ENCODE assay signal across 25 cellular contexts in the genomic region with DNA sequence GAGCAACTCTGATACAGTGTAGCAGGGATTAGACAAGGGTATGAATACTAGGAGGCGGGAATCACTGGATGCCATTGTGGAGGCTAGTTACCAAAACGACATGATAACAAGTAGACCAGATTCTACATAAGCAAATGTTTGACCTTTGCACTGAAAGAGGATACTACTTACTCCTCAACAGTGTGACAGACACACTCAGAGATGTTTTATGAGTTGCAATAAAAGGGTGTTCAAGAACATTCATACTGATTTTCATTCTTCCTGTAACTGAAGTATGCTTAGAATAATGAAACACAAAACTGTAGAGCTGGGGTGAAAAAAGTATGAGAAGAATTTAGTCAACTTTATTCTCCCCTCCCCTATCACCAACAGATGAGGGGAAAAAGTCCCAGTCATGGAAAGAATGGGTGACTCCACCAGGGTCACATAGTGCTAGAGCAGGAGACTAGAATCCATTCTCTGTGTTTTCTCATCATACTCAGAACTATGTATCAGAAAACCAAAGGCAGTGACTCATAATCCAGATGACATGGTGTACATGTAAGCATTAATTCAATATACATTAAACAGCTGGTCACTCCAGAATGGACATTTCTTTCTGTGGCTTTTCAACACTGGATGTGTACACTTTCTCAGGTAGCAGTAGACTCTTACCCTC. TPM values are rescaled to one million over a fixed set of nuclear protein-coding genes. Genes with fewer than 3 reads are reported as not detected.
DNase-seq lines count a peak whose midpoint lies in the region; ATAC-seq and TF ChIP-seq lines count a peak whose summit lies in the region.
"Had no signal": no experiment of that assay in that cellular context is flagged by ENCODE, and none has a peak within 500 bp of the region (broad histone marks: within the 10 kb centered on the region; RNA-seq: fewer than 3 reads in every experiment).

No MANE protein-coding gene starts in this region.

- no peak overlapping the region for H3K27ac ChIP-seq in GM23248
- H3K27ac ChIP-seq: neural progenitor cell, Peyer's patch, right lobe of liver, SJSA1, thyroid gland had no signal

- ATAC-seq in mucosa of descending colon (peak; percentile 27), GM21447 (IDR thresholded peaks at IDR 0.05; ENCODE audit: unreplicated experiment) (no peak)
- ATAC-seq: K562; right lobe of liver; stimulated activated naive CD8-positive, alpha-beta T cell treated with anti-CD3 and anti-CD28 coated beads, Interleukin-15, amount 100 ng/mL, for 72 hours had no signal

- intact Hi-C loops in mucosa of descending colon (cut with DNase I, micrococcal nuclease) (no loop called here), CD14-positive monocyte (cut with micrococcal nuclease) (no loop called here)

- H2AFZ ChIP-seq in GM23248, result no peak overlapping the region
- H2AFZ ChIP-seq: neural progenitor cell had no signal

- H3K36me3 Mint-ChIP-seq in CD14-positive monocyte, result no peaks in the 10 kb centered on the region
- H3K36me3 Mint-ChIP-seq: CD4-positive, CD25-positive, alpha-beta regulatory T cell; neural progenitor cell had no signal

- no peak overlapping the region for H3K4me3 Mint-ChIP-seq in CD14-positive monocyte
- H3K4me3 Mint-ChIP-seq: CD4-positive, CD25-positive, alpha-beta regulatory T cell; HFFc6; neural progenitor cell; stimulated activated naive CD8-positive, alpha-beta T cell treated with anti-CD3 and anti-CD28 coated beads, Interleukin-15, amount 100 ng/mL, for 72 hours had no signal

- peaks cover 0 to 10% (median 4%) of the 10 kb centered on the region in 7 donors for H3K9me3 Mint-ChIP-seq in CD14-positive monocyte
- H3K9me3 Mint-ChIP-seq: HFFc6; neural progenitor cell; stimulated activated naive CD8-positive, alpha-beta T cell treated with anti-CD3 and anti-CD28 coated beads, Interleukin-15, amount 100 ng/mL, for 72 hours had no signal

- H3K9me3 ChIP-seq in GM23248 (ENCODE audit: low read depth) (no peaks in the 10 kb centered on the region), mucosa of descending colon (no peaks in the 10 kb centered on the region)
- H3K9me3 ChIP-seq: Peyer's patch, right lobe of liver, SJSA1, thyroid gland had no signal

- no peak overlapping the region for H3K4me3 ChIP-seq in GM23248
- no peak overlapping the region for H3K4me3 ChIP-seq in fibroblast of mammary gland (ENCODE audit: control insufficient read depth, low read depth, low read length)
- no peak overlapping the region for H3K4me3 ChIP-seq in mucosa of descending colon
- H3K4me3 ChIP-seq: K562, neural progenitor cell, Peyer's patch, right lobe of liver, SJSA1, thyroid gland had no signal

- no peaks in the 10 kb centered on the region for H4K20me1 ChIP-seq in GM23248 (ENCODE audit: insufficient read depth)

- no peak overlapping the region for H3K4me2 ChIP-seq in GM23248 (ENCODE audit: unreplicated experiment)
- H3K4me2 ChIP-seq: neural progenitor cell had no signal

- H3K27me3 ChIP-seq in GM23248 (replicated peaks; ENCODE audit: insufficient read depth), result no peaks in the 10 kb centered on the region; the same call in 1 of the 2 replicates
- H3K27me3 ChIP-seq: neural progenitor cell, Peyer's patch, right lobe of liver, SJSA1, thyroid gland had no signal

- TF ChIP-seq CTCF in fibroblast of mammary gland (conservative IDR thresholded peaks at IDR 0.05; ENCODE audit: control insufficient read depth, insufficient read depth, low read depth, low read length), result no peak
- TF ChIP-seq CTCF in mucosa of descending colon (IDR thresholded peaks at IDR 0.05), result no peak
- no peak for TF ChIP-seq CTCF in CD14-positive monocyte (IDR thresholded peaks at IDR 0.05)

- H3K36me3 ChIP-seq in GM23248 (ENCODE audit: low read depth) (no peaks in the 10 kb centered on the region), mucosa of descending colon (ENCODE audit: low read depth) (no peaks in the 10 kb centered on the region)
- H3K36me3 ChIP-seq: neural progenitor cell, Peyer's patch, right lobe of liver, SJSA1, thyroid gland had no signal

- H3K27me3 Mint-ChIP-seq in CD14-positive monocyte (ENCODE audit: low read depth in 3 of 3), result no peaks in the 10 kb centered on the region
- H3K27me3 Mint-ChIP-seq: CD4-positive, CD25-positive, alpha-beta regulatory T cell; stimulated activated naive CD8-positive, alpha-beta T cell treated with anti-CD3 and anti-CD28 coated beads, Interleukin-15, amount 100 ng/mL, for 72 hours had no signal

- no peaks in the 10 kb centered on the region for H3K4me1 Mint-ChIP-seq in CD14-positive monocyte
- H3K4me1 Mint-ChIP-seq: neural progenitor cell; stimulated activated naive CD8-positive, alpha-beta T cell treated with anti-CD3 and anti-CD28 coated beads, Interleukin-15, amount 100 ng/mL, for 72 hours had no signal

- DNase-seq in GM23248 (peak; percentile 40), RKO (ENCODE audit: low spot score) (peak; percentile 7), fibroblast of mammary gland (ENCODE audit: low read depth) (peak; percentile 55), mucosa of descending colon (no peak), SW 1271 (lab: John Stamatoyannopoulos, UW) (no peak), CD14-positive monocyte (ENCODE audit: low spot score) (no peak)
- DNase-seq: activated CD4-positive, CD25-positive, alpha-beta regulatory T cell treated with anti-CD3 and anti-CD28 coated beads, Interleukin-2, amount 50 U/mL, for 72 hours; activated gamma-delta T cell treated with Interleukin-2 at 50 U/mL for 16 hours; caudate nucleus; CD4-positive, CD25-positive, alpha-beta regulatory T cell; DMS 273 treated with DMSO at 0.1 percent for 48 hours; GDM1; HFFc6; NCI-H1694; NCI-H2171; NCI-H69; Peyer's patch; right lobe of liver; stimulated activated naive CD8-positive, alpha-beta T cell treated with anti-CD3 and anti-CD28 coated beads, Interleukin-15, amount 100 ng/mL, for 72 hours; thyroid gland had no signal

- H3F3A ChIP-seq in GM23248 (ENCODE audit: insufficient read depth), result no peaks in the 10 kb centered on the region

- in situ Hi-C loops in GM23248 (cut with MboI), result no loop called here

- 93 to 98% methylated on average over 2 of the region's 2 CpGs for WGBS in GM23248 (ENCODE audit: low coverage in 1 of 2, low lambda C conversion rate in 2 of 2, missing lambda C conversion rate in 2 of 2), 2 experiments

- no peaks in the 10 kb centered on the region for H3K4me1 ChIP-seq in GM23248 (ENCODE audit: insufficient read depth)
- no peaks in the 10 kb centered on the region for H3K4me1 ChIP-seq in mucosa of descending colon (ENCODE audit: low read depth)
- H3K4me1 ChIP-seq: neural progenitor cell, Peyer's patch, right lobe of liver, SJSA1, thyroid gland had no signal

- no peak overlapping the region for H3K9ac ChIP-seq in GM23248
- H3K9ac ChIP-seq: neural progenitor cell had no signal

- H3K79me2 ChIP-seq in GM23248 (ENCODE audit: insufficient read depth), result no peaks in the 10 kb centered on the region

- no peaks in the 10 kb centered on the region for H3K9me2 ChIP-seq in GM23248 (ENCODE audit: insufficient read depth)

- H3K27ac Mint-ChIP-seq in CD14-positive monocyte, result no peak overlapping the region
- H3K27ac Mint-ChIP-seq: CD4-positive, CD25-positive, alpha-beta regulatory T cell; HFFc6; neural progenitor cell; stimulated activated naive CD8-positive, alpha-beta T cell treated with anti-CD3 and anti-CD28 coated beads, Interleukin-15, amount 100 ng/mL, for 72 hours had no signal

RNA-seq across cellular contexts. Expression of a gene that starts 32.8 kb away (rescaled TPM):
- total RNA-seq in GM23248 (2014; rRNA removed; shearing (Covaris generic)), result 0.76 and 0.97 TPM in 2 replicates
- 0.62 and 0.84 TPM in 2 replicates for polyA plus RNA-seq in GM23248 (2016; fragmentation: Nextera tagmentation; extraction: Ambion mirVana)
- total RNA-seq in mucosa of descending colon, result 1 to 10 TPM; 1.6 to 3.9 (median 2.8) TPM
- polyA plus RNA-seq in CD14-positive monocyte, result not detected
- total RNA-seq: CD4-positive, CD25-positive, alpha-beta regulatory T cell; T-helper 1 cell treated with Interleukin-12 subunit alpha and Interleukin-12 subunit beta and Interleukin-4 antibody, amounts not matched to agents 30 ng/mL and 1 ng/mL, for 36 hours had no signal
- polyA plus RNA-seq: CD4-positive, CD25-positive, alpha-beta regulatory T cell; K562 had no signal

Comparison
In these comparisons a context has a peak if more than half of its experiments do, and no peak if none do; other contexts are left out.
1. DNase-seq: peak in GM23248 (single experiment), RKO (single experiment) and fibroblast of mammary gland (single experiment); none in mucosa of descending colon (0 of 3), SW 1271 (0 of 2) and CD14-positive monocyte (single experiment).